Comparison of ENCODE assay signal across 8 cellular contexts in genomic region chr6:126804255-126805064, GRCh38.
DNase-seq lines count a peak whose midpoint lies in the region; ATAC-seq and TF ChIP-seq lines count a peak whose summit lies in the region.
"Had no signal": no experiment of that assay in that cellular context is flagged by ENCODE, and none has a peak within 500 bp of the region (broad histone marks: within the 10 kb centered on the region; RNA-seq: fewer than 3 reads in every experiment).

No MANE protein-coding gene starts in this region.

- H2AFZ ChIP-seq in neural progenitor cell (replicated peaks) = peak overlapping the region; percentile 65

- TF ChIP-seq CTCF in GM10266 (IDR thresholded peaks at IDR 0.05; ENCODE audit: control insufficient read depth, insufficient read depth, low read depth, missing control alignments) = peak; percentile 71
- peak in 5 of 6 experiments; percentile 7 to 53 (median 48) for TF ChIP-seq CTCF in Peyer's patch (IDR thresholded peaks at IDR 0.05)
- TF ChIP-seq CTCF in esophagus muscularis mucosa (IDR thresholded peaks at IDR 0.05) = peak; percentile 51 to 77 (median 66)
- peak; percentile 79 for TF ChIP-seq CTCF in neural progenitor cell (IDR thresholded peaks at IDR 0.05)

- H3K27ac ChIP-seq in Peyer's patch (no peak overlapping the region), esophagus muscularis mucosa (replicated peaks in 1 of 4) (peak overlapping the region in 1 of 4 donors; percentile 12), neural progenitor cell (no peak overlapping the region)

- no peak overlapping the region for H3K4me3 Mint-ChIP-seq in neural progenitor cell
- H3K4me3 Mint-ChIP-seq: activated naive CD8-positive, alpha-beta T cell treated with anti-CD3 and anti-CD28 coated beads, Interleukin-2, amount 10 ng/mL, durations not matched to agents 7 days and 5 days had no signal

- H3K36me3 ChIP-seq in Peyer's patch = no peaks in the 10 kb centered on the region
- H3K36me3 ChIP-seq in esophagus muscularis mucosa = no peaks in the 10 kb centered on the region
- H3K36me3 ChIP-seq in neural progenitor cell = no peaks in the 10 kb centered on the region

- peak overlapping the region; percentile 51 for H3K4me2 ChIP-seq in neural progenitor cell

- H3K27me3 ChIP-seq in Peyer's patch (no peaks in the 10 kb centered on the region), esophagus muscularis mucosa (no peaks in the 10 kb centered on the region), neural progenitor cell (no peaks in the 10 kb centered on the region)

- peak; percentile 24 for DNase-seq in GM10266 (ENCODE audit: extremely low spot score)
- peak in 1 of 3 donors; percentile 46 for DNase-seq in Peyer's patch
- no peak for DNase-seq in esophagus muscularis mucosa (ENCODE audit: extremely low spot score)
- peak; percentile 59 for DNase-seq in neural progenitor cell (ENCODE audit: low spot score)
- no peak for DNase-seq in NCI-H1436 (lab: John Stamatoyannopoulos, UW)
- DNase-seq: activated naive CD8-positive, alpha-beta T cell treated with anti-CD3 and anti-CD28 coated beads, Interleukin-2, amount 10 ng/mL, durations not matched to agents 7 days and 5 days had no signal

- TF ChIP-seq POLR2A in Peyer's patch (IDR thresholded peaks at IDR 0.05) (no peak), esophagus muscularis mucosa (IDR thresholded peaks at IDR 0.05; ENCODE audit: low read depth) (no peak)

- peaks cover 9% of the 10 kb centered on the region for H3F3A ChIP-seq in neural progenitor cell (ENCODE audit: low read depth)

- H3K79me2 ChIP-seq in neural progenitor cell (ENCODE audit: low read depth) = no peaks in the 10 kb centered on the region

- H3K9me3 Mint-ChIP-seq in neural progenitor cell = no peaks in the 10 kb centered on the region
- H3K9me3 Mint-ChIP-seq: activated naive CD8-positive, alpha-beta T cell treated with anti-CD3 and anti-CD28 coated beads, Interleukin-2, amount 10 ng/mL, durations not matched to agents 7 days and 5 days had no signal

- peaks cover 27% of the 10 kb centered on the region for H3K4me1 Mint-ChIP-seq in neural progenitor cell
- H3K4me1 Mint-ChIP-seq: activated naive CD8-positive, alpha-beta T cell treated with anti-CD3 and anti-CD28 coated beads, Interleukin-2, amount 10 ng/mL, durations not matched to agents 7 days and 5 days had no signal

- no peaks in the 10 kb centered on the region for H3K4me1 ChIP-seq in Peyer's patch
- H3K4me1 ChIP-seq in esophagus muscularis mucosa = peaks cover 0 to 8% (median 8%) of the 10 kb centered on the region in 4 donors
- H3K4me1 ChIP-seq in neural progenitor cell = peaks cover 26% of the 10 kb centered on the region

- intact Hi-C loops in esophagus muscularis mucosa (cut with DNase I) = loop anchor here (5.0 kb wide), 1 partner anchor 318 kb away; no protein-coding TSS in a partner anchor

- ATAC-seq in GM21381 (IDR thresholded peaks at IDR 0.05; ENCODE audit: unreplicated experiment) (peak; percentile 87), HG03520 (IDR thresholded peaks at IDR 0.05; ENCODE audit: unreplicated experiment) (peak; percentile 83)

- H3K9me3 ChIP-seq in Peyer's patch (no peaks in the 10 kb centered on the region), esophagus muscularis mucosa (no peaks in the 10 kb centered on the region), neural progenitor cell (ENCODE audit: low read depth) (no peaks in the 10 kb centered on the region)

- H3K27me3 Mint-ChIP-seq in neural progenitor cell (ENCODE audit: insufficient read depth, low read depth) = no peaks in the 10 kb centered on the region

- no peaks in the 10 kb centered on the region for H4K20me1 ChIP-seq in neural progenitor cell (ENCODE audit: low read depth)

- H3K36me3 Mint-ChIP-seq in neural progenitor cell = no peaks in the 10 kb centered on the region
- H3K36me3 Mint-ChIP-seq: activated naive CD8-positive, alpha-beta T cell treated with anti-CD3 and anti-CD28 coated beads, Interleukin-2, amount 10 ng/mL, durations not matched to agents 7 days and 5 days had no signal

- no peak overlapping the region for H3K27ac Mint-ChIP-seq in neural progenitor cell
- H3K27ac Mint-ChIP-seq: activated naive CD8-positive, alpha-beta T cell treated with anti-CD3 and anti-CD28 coated beads, Interleukin-2, amount 10 ng/mL, durations not matched to agents 7 days and 5 days had no signal

- no peak overlapping the region for H3K9ac ChIP-seq in neural progenitor cell

- no peak for TF ChIP-seq EP300 in esophagus muscularis mucosa (IDR thresholded peaks at IDR 0.05)

- H3K4me3 ChIP-seq in Peyer's patch (no peak overlapping the region), esophagus muscularis mucosa (no peak overlapping the region), neural progenitor cell (no peak overlapping the region)

- 67% methylated on average over 6 of the region's 6 CpGs for WGBS in esophagus muscularis mucosa

Comparison
In these comparisons a context has a peak if more than half of its experiments do, and no peak if none do; other contexts are left out.
1. DNase-seq: peak in GM10266 (single experiment) and neural progenitor cell (single experiment); none in esophagus muscularis mucosa (single experiment) and NCI-H1436 (single experiment).
2. Peak in every context shown above with its lines, with median percentiles within 50 percentile points of each other: CTCF ChIP-seq.